In the genomic region with DNA sequence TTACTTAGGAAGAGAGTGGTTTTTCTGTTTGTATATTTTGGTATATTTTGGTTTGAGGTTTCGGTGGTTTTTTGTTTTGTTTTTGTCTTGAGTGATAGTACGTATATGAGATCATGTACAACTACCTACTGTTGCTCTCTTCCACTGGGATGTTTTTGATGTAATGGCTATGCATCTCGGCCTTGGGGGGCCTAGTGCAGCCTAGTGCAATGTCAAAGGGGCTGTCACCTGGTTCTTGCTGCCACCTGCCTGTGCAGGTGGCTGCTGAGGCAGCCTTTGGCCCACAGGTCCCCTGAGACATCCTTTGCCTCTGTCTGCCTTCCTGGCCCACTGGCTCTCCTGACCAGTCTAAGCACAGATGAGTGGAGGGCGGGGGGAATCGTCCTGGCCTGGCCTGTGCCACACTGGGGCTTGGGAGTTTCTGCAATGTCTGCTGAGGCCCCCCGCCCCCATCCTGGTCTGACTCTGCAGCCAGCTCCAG, we compare ENCODE assay signal across 8 cellular contexts.
DNase-seq lines count a peak whose midpoint lies in the region; ATAC-seq, FAIRE-seq and TF ChIP-seq lines count a peak whose summit lies in the region.

No MANE protein-coding gene starts in this region.

- no peaks in the 10 kb centered on the region for H3K9me3 Mint-ChIP-seq in CD8-positive, alpha-beta memory T cell
- no peaks in the 10 kb centered on the region for H3K9me3 Mint-ChIP-seq in astrocyte (ENCODE audit: unreplicated experiment)

- H2AFZ ChIP-seq in astrocyte (ENCODE audit: low read depth, low read length), result peak overlapping the region; percentile 14

- no peak overlapping the region for H3K4me3 ChIP-seq in CD8-positive, alpha-beta memory T cell (ENCODE audit: low read length)
- no peak overlapping the region for H3K4me3 ChIP-seq in astrocyte (ENCODE audit: insufficient read depth, low read depth, low read length)
- H3K4me3 ChIP-seq in pancreas, result no peak overlapping the region

- peaks cover 15 to 30% (median 23%) of the 10 kb centered on the region in 3 donors for H3K4me1 Mint-ChIP-seq in CD8-positive, alpha-beta memory T cell
- H3K4me1 Mint-ChIP-seq in astrocyte (ENCODE audit: low read depth, unreplicated experiment), result peaks cover 14% of the 10 kb centered on the region

- FAIRE-seq in astrocyte (lab: Jason Lieb, UNC), result peak; percentile 26
- no peak for FAIRE-seq in pancreas (lab: Jason Lieb, UNC)

- H3K27ac Mint-ChIP-seq in CD8-positive, alpha-beta memory T cell, result peak overlapping the region in 5 of 8 donors; percentile 53 to 87 (median 62)
- no peak overlapping the region for H3K27ac Mint-ChIP-seq in astrocyte (ENCODE audit: unreplicated experiment)

- H3K79me2 ChIP-seq in astrocyte (ENCODE audit: insufficient read depth, low read length), result no peaks in the 10 kb centered on the region

- no peaks in the 10 kb centered on the region for H3K36me3 ChIP-seq in CD8-positive, alpha-beta memory T cell (ENCODE audit: insufficient read depth, low read length)
- H3K36me3 ChIP-seq in astrocyte (ENCODE audit: insufficient read depth, low read length) (no peaks in the 10 kb centered on the region), pancreas (no peaks in the 10 kb centered on the region)

- no peaks in the 10 kb centered on the region for H3K36me3 Mint-ChIP-seq in CD8-positive, alpha-beta memory T cell
- H3K36me3 Mint-ChIP-seq in astrocyte (ENCODE audit: low read depth, unreplicated experiment), result no peaks in the 10 kb centered on the region

- peaks cover 6 to 9% of the 10 kb centered on the region in 2 donors for H3K27me3 Mint-ChIP-seq in CD8-positive, alpha-beta memory T cell
- H3K27me3 Mint-ChIP-seq in astrocyte (ENCODE audit: low read depth, unreplicated experiment), result no peaks in the 10 kb centered on the region

- peak in 2 of 5 donors; percentile 38 to 54 for DNase-seq in CD8-positive, alpha-beta memory T cell
- DNase-seq in GM19238 (ENCODE audit: insufficient read length, low spot score), result peak; percentile 10
- DNase-seq in astrocyte (ENCODE audit: low read depth), result no peak
- DNase-seq in KG1 (lab: John Stamatoyannopoulos, UW), result no peak
- DNase-seq in A172 (ENCODE audit: low spot score), result no peak
- no peak for DNase-seq in pancreas
- DNase-seq in cerebellar nuclear complex (lab: John Stamatoyannopoulos, UW), result no peak

- no peak overlapping the region for H3K4me2 ChIP-seq in astrocyte (ENCODE audit: low read length)

- H3K4me3 Mint-ChIP-seq in CD8-positive, alpha-beta memory T cell, result peak overlapping the region in 6 of 7 donors; percentile 16 to 71 (median 58)
- no peak overlapping the region for H3K4me3 Mint-ChIP-seq in astrocyte (ENCODE audit: unreplicated experiment)

- no peaks in the 10 kb centered on the region for H3K9me3 ChIP-seq in CD8-positive, alpha-beta memory T cell (ENCODE audit: low read length)
- H3K9me3 ChIP-seq in astrocyte (ENCODE audit: insufficient read depth, low read depth, low read length), result no peaks in the 10 kb centered on the region
- no peaks in the 10 kb centered on the region for H3K9me3 ChIP-seq in pancreas

- H3K27me3 ChIP-seq in CD8-positive, alpha-beta memory T cell (ENCODE audit: insufficient read depth, low read length, poor library complexity, severe bottlenecking), result no peaks in the 10 kb centered on the region
- H3K27me3 ChIP-seq in astrocyte (ENCODE audit: insufficient read depth, low read length) (peaks cover 5% of the 10 kb centered on the region), pancreas (no peaks in the 10 kb centered on the region)

- TF ChIP-seq CTCF in astrocyte (IDR thresholded peaks at IDR 0.05; ENCODE audit: insufficient read depth, low read depth, low read length) (no peak), pancreas (IDR thresholded peaks at IDR 0.05) (no peak)

- CTCF ChIA-PET in CD8-positive, alpha-beta memory T cell (lab: Charles Lee), result no interaction called here

- H3K4me1 ChIP-seq in CD8-positive, alpha-beta memory T cell (ENCODE audit: insufficient read depth, low read length), result peaks cover 45% of the 10 kb centered on the region
- peaks cover 17% of the 10 kb centered on the region for H3K4me1 ChIP-seq in astrocyte (ENCODE audit: insufficient read depth, low read length)
- no peaks in the 10 kb centered on the region for H3K4me1 ChIP-seq in pancreas

- intact Hi-C loops in pancreas (cut with DNase I), result no loop called here

- peak; percentile 52 for ATAC-seq in HG03565 (IDR thresholded peaks at IDR 0.05; ENCODE audit: unreplicated experiment)
- ATAC-seq in pancreas, result no peak

- POLR2A ChIA-PET in CD8-positive, alpha-beta memory T cell (lab: Charles Lee), result no interaction called here

- H4K20me1 ChIP-seq in astrocyte (ENCODE audit: insufficient read depth, low read length), result no peaks in the 10 kb centered on the region

- H3K27ac ChIP-seq in CD8-positive, alpha-beta memory T cell (ENCODE audit: low read depth, low read length), result no peak overlapping the region
- H3K27ac ChIP-seq in astrocyte (ENCODE audit: low read depth, low read length) (no peak overlapping the region), pancreas (no peak overlapping the region)

- WGBS in pancreas, 2 donors, result 60 to 67% methylated on average over 6 of the region's 6 CpGs

- H3K9ac ChIP-seq in astrocyte (ENCODE audit: low read length), result no peak overlapping the region
